Comparison of ENCODE assay signal across 19 cellular contexts in genomic region chr18:13555192-13555591, GRCh38.
"Had no signal": no experiment of that assay in that cellular context is flagged by ENCODE, and none has a peak within 500 bp of the region (broad histone marks: within the 10 kb centered on the region; RNA-seq: fewer than 3 reads in every experiment).

No MANE protein-coding gene starts in this region.

- H3K4me1 ChIP-seq: breast epithelium had no signal

- H3K27ac Mint-ChIP-seq: activated CD4-positive, alpha-beta memory T cell treated with anti-CD3 and anti-CD28 coated beads, Interleukin-2, amount 10 ng/mL, durations not matched to agents 7 days and 5 days; activated CD4-positive, alpha-beta T cell treated with anti-CD3 and anti-CD28 coated beads, Interleukin-2, amount 10 ng/mL, durations not matched to agents 7 days and 5 days; T-helper 1 cell treated with Interleukin-12 subunit alpha and Interleukin-12 subunit beta and Interleukin-4 antibody, amounts not matched to agents 30 μg/mL and 1 μg/mL, for 36 hours; WTC11 had no signal

- H3K36me3 ChIP-seq: breast epithelium, Peyer's patch had no signal

- H3K27ac ChIP-seq: breast epithelium, Peyer's patch, RWPE1 had no signal

- DNase-seq: activated CD4-positive, alpha-beta memory T cell treated with anti-CD3 and anti-CD28 coated beads, Interleukin-2, amount 10 ng/mL, durations not matched to agents 7 days and 5 days; activated CD4-positive, alpha-beta T cell treated with anti-CD3 and anti-CD28 coated beads for 1 hour; activated CD4-positive, alpha-beta T cell treated with anti-CD3 and anti-CD28 coated beads, Interleukin-2, amount 10 ng/mL, durations not matched to agents 7 days and 5 days; aorta; central memory CD4-positive, alpha-beta T cell; KG1; NCI-H1048; NCI-H146; NCI-H187 treated with DMSO at 0.1 percent for 48 hours; NCI-H2081 treated with DMSO at 0.1 percent for 48 hours; NCI-H446; NCI-H524; Peyer's patch; T-helper 9 cell had no signal

- H3K36me3 Mint-ChIP-seq: IgD-negative memory B cell, WTC11 had no signal

- H3K4me3 ChIP-seq: breast epithelium, Peyer's patch had no signal

- ATAC-seq: WTC11 had no signal

- H3K9me3 Mint-ChIP-seq: activated CD4-positive, alpha-beta memory T cell treated with anti-CD3 and anti-CD28 coated beads, Interleukin-2, amount 10 ng/mL, durations not matched to agents 7 days and 5 days; activated CD4-positive, alpha-beta T cell treated with anti-CD3 and anti-CD28 coated beads, Interleukin-2, amount 10 ng/mL, durations not matched to agents 7 days and 5 days; IgD-negative memory B cell; T-helper 1 cell treated with Interleukin-12 subunit alpha and Interleukin-12 subunit beta and Interleukin-4 antibody, amounts not matched to agents 30 μg/mL and 1 μg/mL, for 36 hours; WTC11 had no signal

- H3K4me3 Mint-ChIP-seq: activated CD4-positive, alpha-beta memory T cell treated with anti-CD3 and anti-CD28 coated beads, Interleukin-2, amount 10 ng/mL, durations not matched to agents 7 days and 5 days; activated CD4-positive, alpha-beta T cell treated with anti-CD3 and anti-CD28 coated beads, Interleukin-2, amount 10 ng/mL, durations not matched to agents 7 days and 5 days; IgD-negative memory B cell; T-helper 1 cell treated with Interleukin-12 subunit alpha and Interleukin-12 subunit beta and Interleukin-4 antibody, amounts not matched to agents 30 μg/mL and 1 μg/mL, for 36 hours; WTC11 had no signal

- H3K9me3 ChIP-seq: breast epithelium, Peyer's patch had no signal

- H3K27me3 ChIP-seq: breast epithelium, Peyer's patch had no signal

- H3K27me3 Mint-ChIP-seq: activated CD4-positive, alpha-beta memory T cell treated with anti-CD3 and anti-CD28 coated beads, Interleukin-2, amount 10 ng/mL, durations not matched to agents 7 days and 5 days; activated CD4-positive, alpha-beta T cell treated with anti-CD3 and anti-CD28 coated beads, Interleukin-2, amount 10 ng/mL, durations not matched to agents 7 days and 5 days had no signal
